Comparison of ENCODE assay signal across 22 cellular contexts in genomic region chr22:20798218-20798617, GRCh38. TPM values are rescaled to one million over a fixed set of nuclear protein-coding genes. Genes with fewer than 3 reads are reported as not detected.
DNase-seq lines count a peak whose midpoint lies in the region; ATAC-seq and TF ChIP-seq lines count a peak whose summit lies in the region.
"Had no signal": no experiment of that assay in that cellular context is flagged by ENCODE, and none has a peak within 500 bp of the region (broad histone marks: within the 10 kb centered on the region; RNA-seq: fewer than 3 reads in every experiment).

No MANE protein-coding gene starts in this region.

- intact Hi-C loops in esophagus muscularis mucosa (cut with DNase I), result no loop called here

- DNase-seq in chondrocyte (ENCODE audit: low spot score) (peak; percentile 22), esophagus muscularis mucosa (ENCODE audit: extremely low spot score) (no peak)
- DNase-seq in stimulated activated effector memory CD8-positive, alpha-beta T cell treated with anti-CD3 and anti-CD28 coated beads, Interleukin-12 subunit alpha, Interleukin-12 subunit beta, amount 100 ng/mL, for 72 hours (ENCODE audit: low spot score in 2 of 2), result no peak
- DNase-seq: 8988T; ACHN; AML-193; CD4-positive, alpha-beta T cell; CD8-positive, alpha-beta memory T cell; DMS 273 treated with DMSO at 0.1 percent for 48 hours; DMS79; EL; GDM1; GOT3; HFFc6 had no signal

- H3K4me3 Mint-ChIP-seq in chondrocyte (ENCODE audit: unreplicated experiment), result no peak overlapping the region
- H3K4me3 Mint-ChIP-seq in stimulated activated effector memory CD8-positive, alpha-beta T cell treated with anti-CD3 and anti-CD28 coated beads, Interleukin-12 subunit alpha, Interleukin-12 subunit beta, amount 100 ng/mL, for 72 hours, result no peak overlapping the region
- H3K4me3 Mint-ChIP-seq: CD14-positive monocyte; CD4-positive, alpha-beta T cell; CD8-positive, alpha-beta memory T cell; HFFc6 had no signal

- peak overlapping the region; percentile 44 for H3K27ac ChIP-seq in angular gyrus (ENCODE audit: low read depth, low read length)
- H3K27ac ChIP-seq in temporal lobe (ENCODE audit: low read depth, low read length), result peak overlapping the region; percentile 39
- no peak overlapping the region for H3K27ac ChIP-seq in esophagus muscularis mucosa (replicated peaks in 1 of 4)
- H3K27ac ChIP-seq: A549; BLaER1 treated with 17β-estradiol and CSF1 and Interleukin-3, amounts not matched to agents 10 nM and 100 nM had no signal

- H3K4me3 ChIP-seq in esophagus muscularis mucosa, result no peak overlapping the region
- H3K4me3 ChIP-seq: A549; BLaER1 treated with 17β-estradiol and CSF1 and Interleukin-3, amounts not matched to agents 10 nM and 100 nM; HAP-1 had no signal

- H3K27me3 Mint-ChIP-seq in chondrocyte (ENCODE audit: low read depth), result no peaks in the 10 kb centered on the region
- H3K27me3 Mint-ChIP-seq: CD4-positive, alpha-beta T cell; CD8-positive, alpha-beta memory T cell had no signal

- no peak for TF ChIP-seq EP300 in esophagus muscularis mucosa (IDR thresholded peaks at IDR 0.05)

- H3K36me3 ChIP-seq in esophagus muscularis mucosa, result peaks cover 79 to 98% (median 90%) of the 10 kb centered on the region in 4 donors

- no peak for ATAC-seq in HG03025 (IDR thresholded peaks at IDR 0.05; ENCODE audit: low FRiP score, unreplicated experiment)
- ATAC-seq in stimulated activated effector memory CD8-positive, alpha-beta T cell treated with anti-CD3 and anti-CD28 coated beads, Interleukin-12 subunit alpha, Interleukin-12 subunit beta, amount 100 ng/mL, for 72 hours, result no peak
- ATAC-seq: A549 had no signal

- peaks cover 0 to 11% (median 7%) of the 10 kb centered on the region in 4 donors for H3K4me1 ChIP-seq in esophagus muscularis mucosa
- H3K4me1 ChIP-seq: A549, HAP-1 had no signal

- TF ChIP-seq POLR2A in esophagus muscularis mucosa (IDR thresholded peaks at IDR 0.05; ENCODE audit: low read depth), result no peak

- TF ChIP-seq CTCF in chondrocyte (IDR thresholded peaks at IDR 0.05) (no peak), esophagus muscularis mucosa (IDR thresholded peaks at IDR 0.05) (no peak)

- peaks cover 44% of the 10 kb centered on the region for H3K36me3 Mint-ChIP-seq in chondrocyte (ENCODE audit: low read depth)
- H3K36me3 Mint-ChIP-seq in stimulated activated effector memory CD8-positive, alpha-beta T cell treated with anti-CD3 and anti-CD28 coated beads, Interleukin-12 subunit alpha, Interleukin-12 subunit beta, amount 100 ng/mL, for 72 hours, result peaks cover 87% of the 10 kb centered on the region

- no peaks in the 10 kb centered on the region for H3K9me3 ChIP-seq in esophagus muscularis mucosa
- H3K9me3 ChIP-seq: A549; BE2C; BLaER1 treated with 17β-estradiol and CSF1 and Interleukin-3, amounts not matched to agents 10 nM and 100 nM; HAP-1 had no signal

- H3K9me3 Mint-ChIP-seq in chondrocyte (ENCODE audit: low read depth), result no peaks in the 10 kb centered on the region
- H3K9me3 Mint-ChIP-seq in stimulated activated effector memory CD8-positive, alpha-beta T cell treated with anti-CD3 and anti-CD28 coated beads, Interleukin-12 subunit alpha, Interleukin-12 subunit beta, amount 100 ng/mL, for 72 hours, result no peaks in the 10 kb centered on the region
- H3K9me3 Mint-ChIP-seq: CD14-positive monocyte; CD4-positive, alpha-beta T cell; CD8-positive, alpha-beta memory T cell; HFFc6 had no signal

- no peak overlapping the region for H3K27ac Mint-ChIP-seq in chondrocyte (ENCODE audit: unreplicated experiment)
- no peak overlapping the region for H3K27ac Mint-ChIP-seq in stimulated activated effector memory CD8-positive, alpha-beta T cell treated with anti-CD3 and anti-CD28 coated beads, Interleukin-12 subunit alpha, Interleukin-12 subunit beta, amount 100 ng/mL, for 72 hours
- H3K27ac Mint-ChIP-seq: CD14-positive monocyte; CD4-positive, alpha-beta T cell; CD8-positive, alpha-beta memory T cell; HFFc6 had no signal

- H3K4me1 Mint-ChIP-seq in chondrocyte (ENCODE audit: low read depth), result no peaks in the 10 kb centered on the region
- no peaks in the 10 kb centered on the region for H3K4me1 Mint-ChIP-seq in stimulated activated effector memory CD8-positive, alpha-beta T cell treated with anti-CD3 and anti-CD28 coated beads, Interleukin-12 subunit alpha, Interleukin-12 subunit beta, amount 100 ng/mL, for 72 hours
- H3K4me1 Mint-ChIP-seq: CD8-positive, alpha-beta memory T cell had no signal

- 94% methylated on average over 5 of the region's 5 CpGs for WGBS in esophagus muscularis mucosa

- H3K27me3 ChIP-seq in esophagus muscularis mucosa, result no peaks in the 10 kb centered on the region
- H3K27me3 ChIP-seq: BE2C; BLaER1 treated with 17β-estradiol and CSF1 and Interleukin-3, amounts not matched to agents 10 nM and 100 nM had no signal

RNA-seq across cellular contexts. Expression of gene SERPIND1, which starts 24.3 kb away (rescaled TPM):
- total RNA-seq in chondrocyte, result not detected in 3 replicates
- 8.6 TPM for total RNA-seq in temporal lobe
- under 1 TPM in 3 of 4 donors, not detected in 1; 0.46 to 0.83 (median 0.50) TPM for total RNA-seq in esophagus muscularis mucosa
- total RNA-seq: CD4-positive, alpha-beta T cell; CD8-positive, alpha-beta memory T cell had no signal

Comparison
In these comparisons a context has a peak if more than half of its experiments do, and no peak if none do; other contexts are left out.
1. H3K27ac ChIP-seq: peak in angular gyrus (single experiment) and temporal lobe (single experiment); none in esophagus muscularis mucosa (0 of 4).